12 cellular contexts compared by ENCODE assay signal in the genomic region with DNA sequence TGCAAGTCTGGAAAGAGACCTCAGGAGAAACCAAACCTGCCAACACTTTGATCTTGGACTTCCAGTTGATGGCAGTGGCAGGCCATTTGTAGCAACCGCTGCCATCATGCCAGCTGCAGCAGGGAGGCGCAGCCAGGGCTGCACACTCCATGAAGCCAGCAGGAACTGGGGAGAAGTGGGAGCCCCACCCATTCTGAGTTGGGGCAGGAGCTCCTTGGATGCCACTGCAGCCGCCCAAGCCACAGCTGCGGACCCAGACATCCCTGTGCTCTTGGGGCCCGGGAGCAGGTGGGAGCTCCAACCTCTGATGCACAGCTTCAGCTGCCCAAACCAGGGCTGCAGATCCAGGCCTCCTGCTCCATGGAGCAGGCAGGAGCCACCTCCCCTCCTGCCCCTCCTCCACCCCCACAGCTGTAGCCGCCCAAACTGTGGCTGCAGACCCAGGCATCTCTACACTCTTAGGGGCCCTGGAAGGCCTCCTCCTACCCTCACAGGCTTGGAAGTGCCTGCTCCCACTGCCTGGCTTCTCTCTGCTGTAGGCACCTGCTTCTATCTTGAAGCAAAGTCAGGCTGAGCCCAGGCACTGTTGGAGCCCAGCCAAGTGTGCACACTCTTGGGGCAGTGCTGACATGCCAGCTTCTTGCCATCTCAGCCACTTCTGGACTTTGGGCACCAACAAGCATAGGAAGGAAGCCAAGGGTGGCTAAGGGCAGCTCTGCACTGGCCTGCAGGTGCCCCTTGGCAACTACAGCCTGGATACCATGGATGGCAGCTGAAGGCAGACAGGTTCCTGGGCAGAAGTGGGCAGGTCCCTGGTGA. TPM values are rescaled to one million over a fixed set of nuclear protein-coding genes. Genes with fewer than 3 reads are reported as not detected.
A peak's percentile ranks its signal among the peaks of the same experiment; 100 is the strongest.
DNase-seq lines count a peak whose midpoint lies in the region; ATAC-seq and TF ChIP-seq lines count a peak whose summit lies in the region.
"Had no signal": no experiment of that assay in that cellular context is flagged by ENCODE, and none has a peak within 500 bp of the region (broad histone marks: within the 10 kb centered on the region; RNA-seq: fewer than 3 reads in every experiment).

No MANE protein-coding gene starts in this region.

- H3K4me3 ChIP-seq in right atrium auricular region (no peak overlapping the region), right cardiac atrium (ENCODE audit: low read length) (no peak overlapping the region), thyroid gland (replicated peaks in 1 of 3) (no peak overlapping the region), suprapubic skin (no peak overlapping the region)
- H3K4me3 ChIP-seq: GM12878 had no signal

- H3K27ac ChIP-seq in right atrium auricular region (no peak overlapping the region), right cardiac atrium (ENCODE audit: low read length) (no peak overlapping the region), thyroid gland (peak overlapping the region in 2 of 3 donors; percentile 6 to 10), suprapubic skin (no peak overlapping the region)

- 81% methylated on average over 6 of the region's 6 CpGs for WGBS in right cardiac atrium
- WGBS in thyroid gland, 2 donors: 81 to 82% methylated on average over 3 to 6 of the region's 6 CpGs
- 84% methylated on average over 6 of the region's 6 CpGs for WGBS in suprapubic skin

- no peaks in the 10 kb centered on the region for H3K27me3 ChIP-seq in right atrium auricular region
- no peaks in the 10 kb centered on the region for H3K27me3 ChIP-seq in right cardiac atrium (ENCODE audit: control insufficient read depth, insufficient read depth)
- no peaks in the 10 kb centered on the region for H3K27me3 ChIP-seq in thyroid gland
- no peaks in the 10 kb centered on the region for H3K27me3 ChIP-seq in suprapubic skin

- TF ChIP-seq POLR2A in thyroid gland (IDR thresholded peaks at IDR 0.05) (no peak), suprapubic skin (IDR thresholded peaks at IDR 0.05) (no peak)

- no peak for TF ChIP-seq CTCF in right atrium auricular region (IDR thresholded peaks at IDR 0.05)
- TF ChIP-seq CTCF in thyroid gland (IDR thresholded peaks at IDR 0.05): no peak
- no peak for TF ChIP-seq CTCF in suprapubic skin (IDR thresholded peaks at IDR 0.05)

- intact Hi-C loops in Right ventricle myocardium inferior (cut with DNase I): loop anchor here (5.0 kb wide), 1 partner anchor 327 kb away; no protein-coding TSS in a partner anchor
- intact Hi-C loops in right cardiac atrium (cut with DNase I): loop anchor here (5.0 kb wide), 1 partner anchor 287 kb away; no protein-coding TSS in a partner anchor
- intact Hi-C loops in thyroid gland (cut with DNase I): loop anchor here (5.0 to 10.0 kb wide), 2 partner anchors 287 to 330 kb away; no protein-coding TSS in a partner anchor

- ATAC-seq in Right ventricle myocardium inferior (peak; percentile 65), right cardiac atrium (peak; percentile 18 to 36)
- ATAC-seq: activated T-helper 17 cell treated with anti-CD3 and anti-CD28 coated beads, Interleukin-2, amount 50 U/mL, for 72 hours; GM12878 had no signal

- TF ChIP-seq EP300 in suprapubic skin (IDR thresholded peaks at IDR 0.05): no peak

- H3K9me3 ChIP-seq in right atrium auricular region: no peaks in the 10 kb centered on the region
- H3K9me3 ChIP-seq in right cardiac atrium (ENCODE audit: control insufficient read depth, low read length): no peaks in the 10 kb centered on the region
- H3K9me3 ChIP-seq in thyroid gland: no peaks in the 10 kb centered on the region
- no peaks in the 10 kb centered on the region for H3K9me3 ChIP-seq in suprapubic skin

- DNase-seq in Right ventricle myocardium inferior (ENCODE audit: missing footprints) (no peak), right atrium auricular region (ENCODE audit: low spot score) (no peak), RPMI7951 (ENCODE audit: low read depth) (peak; percentile 37), right cardiac atrium (peak in 1 of 3 donors; percentile 57), thyroid gland (peak; percentile 65 to 75), SKM-1 (lab: John Stamatoyannopoulos, UW; ENCODE audit: unreplicated experiment) (no peak), LoVo (ENCODE audit: low spot score) (no peak), suprapubic skin (ENCODE audit: low spot score in 2 of 2) (no peak)
- DNase-seq: CD4-positive, CD25-positive, alpha-beta regulatory T cell; stimulated activated naive CD4-positive, alpha-beta T cell had no signal

- peaks cover 0 to 4% of the 10 kb centered on the region in 2 donors for H3K4me1 ChIP-seq in right atrium auricular region
- no peaks in the 10 kb centered on the region for H3K4me1 ChIP-seq in right cardiac atrium (ENCODE audit: control insufficient read depth, insufficient read depth, low read length)
- peaks cover 0 to 13% of the 10 kb centered on the region in 2 donors for H3K4me1 ChIP-seq in thyroid gland
- H3K4me1 ChIP-seq in suprapubic skin: peaks cover 3% of the 10 kb centered on the region

- H3K36me3 ChIP-seq in right atrium auricular region (no peaks in the 10 kb centered on the region), thyroid gland (no peaks in the 10 kb centered on the region), suprapubic skin (no peaks in the 10 kb centered on the region)

RNA-seq across cellular contexts. Expression of gene DISP1, which starts 20.0 kb away (rescaled TPM):
- total RNA-seq in Right ventricle myocardium inferior: 7.2 TPM
- 1 to 10 TPM; 6.2 to 8.3 TPM for total RNA-seq in right atrium auricular region
- total RNA-seq in RPMI7951 (2014; rRNA removed; shearing (Covaris generic)): 4.1 and 4.2 TPM in 2 replicates
- total RNA-seq in right cardiac atrium: 1 to 10 TPM; 5.2 to 5.9 (median 5.5) TPM
- 2.9 TPM for polyA plus RNA-seq in right cardiac atrium
- 10 to 100 TPM; 11.5 to 21.4 (median 15.9) TPM for total RNA-seq in thyroid gland
- 10 to 100 TPM in 2 of 4 donors, 1 to 10 TPM in 2; 8.3 to 20.9 (median 14.9) TPM for total RNA-seq in suprapubic skin

RNA-seq across cellular contexts. Expression of gene FAM177B, which starts 57.9 kb away (rescaled TPM):
- total RNA-seq in Right ventricle myocardium inferior (not detected), right atrium auricular region (not detected), right cardiac atrium (under 1 TPM in 1 of 4 donors, not detected in 3; 0.28 TPM), thyroid gland (under 1 TPM in 1 of 4 donors, not detected in 3; 0.33 TPM), suprapubic skin (1 to 10 TPM in 1 of 4 donors, not detected in 3; 2.0 TPM)
- not detected in 2 replicates for total RNA-seq in RPMI7951 (2014; rRNA removed; shearing (Covaris generic))
- polyA plus RNA-seq in right cardiac atrium: 0.14 TPM
- total RNA-seq: CD4-positive, CD25-positive, alpha-beta regulatory T cell; GM12878 had no signal
- polyA plus RNA-seq: CD4-positive, CD25-positive, alpha-beta regulatory T cell had no signal

Comparison
In these comparisons a context has a peak if more than half of its experiments do, and no peak if none do; other contexts are left out.
1. DNase-seq: peak in RPMI7951 (single experiment) and thyroid gland (2 of 2); none in Right ventricle myocardium inferior (single experiment), right atrium auricular region (single experiment), SKM-1 (single experiment), LoVo (single experiment) and suprapubic skin (0 of 2).
2. H3K27ac ChIP-seq: peak in thyroid gland (2 of 3); none in right atrium auricular region (0 of 2), right cardiac atrium (single experiment) and suprapubic skin (single experiment).